20 cellular contexts compared by ENCODE assay signal in the genomic region with DNA sequence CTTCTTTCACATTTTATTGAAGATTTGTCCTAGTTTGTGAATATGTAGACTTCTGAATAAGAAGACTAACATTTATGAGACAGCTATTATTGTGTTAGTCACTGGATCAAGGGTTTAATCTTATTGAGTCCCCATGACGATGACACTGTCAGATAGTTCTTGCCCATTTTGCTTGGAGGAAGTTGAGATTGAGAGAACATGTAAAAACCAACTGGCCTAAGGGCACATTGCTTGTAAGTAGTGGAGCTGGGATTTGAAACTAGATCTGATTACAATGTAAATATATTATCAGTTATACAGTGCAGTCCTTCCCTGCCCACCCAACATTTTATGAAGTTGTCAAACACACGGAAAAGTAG. TPM values are rescaled to one million over a fixed set of nuclear protein-coding genes. Genes with fewer than 3 reads are reported as not detected.
DNase-seq lines count a peak whose midpoint lies in the region; TF ChIP-seq lines count a peak whose summit lies in the region.
"Had no signal": no experiment of that assay in that cellular context is flagged by ENCODE, and none has a peak within 500 bp of the region (broad histone marks: within the 10 kb centered on the region; RNA-seq: fewer than 3 reads in every experiment).

No MANE protein-coding gene starts in this region.

- H3K27me3 ChIP-seq in brain microvascular endothelial cell (replicated peaks) = no peaks in the 10 kb centered on the region
- H3K27me3 ChIP-seq: BE2C had no signal

- no peaks in the 10 kb centered on the region for H3K4me1 ChIP-seq in HEK293 (ENCODE audit: control insufficient read depth, insufficient read depth, low read length)
- H3K4me1 ChIP-seq: BE2C had no signal

- H3K4me3 ChIP-seq in HEK293 (ENCODE audit: low read depth, low read length) = no peak overlapping the region
- H3K4me3 ChIP-seq in brain microvascular endothelial cell (ENCODE audit: low read depth, low read length) = no peak overlapping the region
- H3K4me3 ChIP-seq: GM23338 had no signal

- in situ Hi-C loops in brain microvascular endothelial cell (cut with HindIII; ENCODE audit: low pct_ligation_motif_present, low sequenced_read_pairs) = no loop called here

- H3K36me3 ChIP-seq in HEK293 (ENCODE audit: control insufficient read depth in 2 of 2, insufficient read depth in 1 of 2, low read length in 2 of 2) = no peaks in the 10 kb centered on the region
- H3K36me3 ChIP-seq in brain microvascular endothelial cell (replicated peaks) = no peaks in the 10 kb centered on the region
- H3K36me3 ChIP-seq: BE2C had no signal

- H3K27ac ChIP-seq in HEK293 (ENCODE audit: extremely low read depth, low read depth, low read length) = no peak overlapping the region
- H3K27ac ChIP-seq in brain microvascular endothelial cell = no peak overlapping the region
- H3K27ac ChIP-seq: HL-60 had no signal

- CTCF ChIA-PET in HEK293 (lab: Yijun Ruan, JAX) = interaction anchor here (0.6 to 1.4 kb wide), 2 partner anchors 10 to 16 kb away, joined by 3 read pairs; no protein-coding TSS in a partner anchor

- TF ChIP-seq CTCF in HEK293 (tag by site-specific recombination; IDR thresholded peaks at IDR 0.05) (no peak), brain microvascular endothelial cell (IDR thresholded peaks at IDR 0.05; ENCODE audit: low read depth, low read length, missing control alignments) (no peak)

- DNase-seq in M059J (ENCODE audit: low read depth) = peak; percentile 77
- DNase-seq in RPMI7951 (ENCODE audit: low read depth) = peak; percentile 44
- DNase-seq in foreskin melanocyte = peak; percentile 49
- DNase-seq in activated CD4-positive, alpha-beta T cell treated with anti-CD3 and anti-CD28 coated beads for 1 hour = no peak
- DNase-seq in NCI-H2171 treated with DMSO at 0.1 percent for 48 hours (lab: John Stamatoyannopoulos, UW) = no peak
- DNase-seq in brain microvascular endothelial cell = no peak
- DNase-seq in NCI-H2171 (lab: John Stamatoyannopoulos, UW) = no peak
- DNase-seq: ACHN; BE2C; C1 segment of cervical spinal cord; CD4-positive, CD25-positive, alpha-beta regulatory T cell; CD8-positive, alpha-beta memory T cell; COR-L47; DMS 273 treated with DMSO at 0.1 percent for 48 hours; DMS53; DND-41; H7 had no signal

- POLR2A ChIA-PET in HEK293 (lab: Yijun Ruan, JAX) = no interaction called here

- no peaks in the 10 kb centered on the region for H3K9me3 ChIP-seq in HEK293 (ENCODE audit: control insufficient read depth, insufficient read depth, low read depth, low read length)
- H3K9me3 ChIP-seq: BE2C had no signal

TF ChIP-seq in HEK293, 187 proteins besides CTCF, POLR2A, EP300 and RAD21:
- TF ChIP-seq ZNF768 (tag by site-specific recombination; IDR thresholded peaks at IDR 0.05) (no peak), INSM2 (tag by site-specific recombination; IDR thresholded peaks at IDR 0.05) (no peak), PRDM6 (tag by site-specific recombination; IDR thresholded peaks at IDR 0.05) (0 out of 2 replicates have a peak, but pooled peaks have one; percentile 25), GLI2 (tag by site-specific recombination; IDR thresholded peaks at IDR 0.05; ENCODE audit: borderline replicate concordance, low read depth) (no peak)

RNA-seq across cellular contexts. Expression of gene KIAA1549L, which starts 16.0 kb away (rescaled TPM):
- total RNA-seq in M059J (2014; rRNA removed; shearing (Covaris generic)) = 8.3 and 11.6 TPM in 2 replicates
- 9.2 and 10.9 TPM in 2 replicates for total RNA-seq in RPMI7951 (2014; rRNA removed; shearing (Covaris generic))
- total RNA-seq: CD4-positive, CD25-positive, alpha-beta regulatory T cell; CD8-positive, alpha-beta memory T cell had no signal

Comparison
In these comparisons a context has a peak if more than half of its experiments do, and no peak if none do; other contexts are left out.
1. DNase-seq: peak in M059J (single experiment), RPMI7951 (single experiment) and foreskin melanocyte (single experiment); none in activated CD4-positive, alpha-beta T cell treated with anti-CD3 and anti-CD28 coated beads for 1 hour (single experiment), NCI-H2171 treated with DMSO at 0.1 percent for 48 hours (single experiment), brain microvascular endothelial cell (single experiment) and NCI-H2171 (single experiment).